In genomic region chr10:50551894-50552293, GRCh38 we compare ENCODE assay signal across 13 cellular contexts.
"Had no signal": no experiment of that assay in that cellular context is flagged by ENCODE, and none has a peak within 500 bp of the region (broad histone marks: within the 10 kb centered on the region; RNA-seq: fewer than 3 reads in every experiment).

No MANE protein-coding gene starts in this region.

- H3K27me3 Mint-ChIP-seq: activated CD4-positive, alpha-beta memory T cell treated with anti-CD3 and anti-CD28 coated beads for 36 hours; activated naive CD8-positive, alpha-beta T cell; naive thymus-derived CD8-positive, alpha-beta T cell; progenitor cell of endocrine pancreas; stimulated activated naive CD8-positive, alpha-beta T cell treated with anti-CD3 and anti-CD28 coated beads, Interleukin-15, Interleukin-2, amounts not matched to agents 100 ng/mL and 50 ng/mL, for 24 hours had no signal

- H3K36me3 ChIP-seq: thyroid gland had no signal

- ATAC-seq: activated T-cell treated with anti-CD3 and anti-CD28 coated beads, Interleukin-2, amount 50 U/mL, for 4 hours; naive thymus-derived CD8-positive, alpha-beta T cell had no signal

- H3K4me3 Mint-ChIP-seq: activated CD4-positive, alpha-beta memory T cell treated with anti-CD3 and anti-CD28 coated beads for 36 hours; activated naive CD8-positive, alpha-beta T cell; activated T-cell treated with anti-CD3 and anti-CD28 coated beads, Interleukin-2, amount 50 U/mL, for 4 hours; naive thymus-derived CD8-positive, alpha-beta T cell; stimulated activated naive CD8-positive, alpha-beta T cell treated with anti-CD3 and anti-CD28 coated beads, Interleukin-15, Interleukin-2, amounts not matched to agents 100 ng/mL and 50 ng/mL, for 24 hours had no signal

- DNase-seq: activated CD4-positive, alpha-beta memory T cell treated with anti-CD3 and anti-CD28 coated beads for 36 hours; activated effector memory CD4-positive, alpha-beta T cell treated with anti-CD3 and anti-CD28 coated beads, Interleukin-2, amount 50 U/mL, for 16 hours; activated T-cell treated with anti-CD3 and anti-CD28 coated beads, Interleukin-2, amount 50 U/mL, for 4 hours; anterior cingulate cortex; naive thymus-derived CD8-positive, alpha-beta T cell; stimulated activated CD4-positive, alpha-beta T cell treated with anti-CD3 and anti-CD28 coated beads, Interleukin-15, amount 100 ng/mL, for 24 hours; stimulated activated CD4-positive, alpha-beta T cell treated with anti-CD3 and anti-CD28 coated beads, Interleukin-4, amount 100 ng/mL, for 24 hours; T1000; thyroid gland had no signal

- H3K27ac Mint-ChIP-seq: activated CD4-positive, alpha-beta memory T cell treated with anti-CD3 and anti-CD28 coated beads for 36 hours; activated naive CD8-positive, alpha-beta T cell; progenitor cell of endocrine pancreas; stimulated activated naive CD8-positive, alpha-beta T cell treated with anti-CD3 and anti-CD28 coated beads, Interleukin-15, Interleukin-2, amounts not matched to agents 100 ng/mL and 50 ng/mL, for 24 hours had no signal

- H3K4me3 ChIP-seq: lung, thyroid gland had no signal

- H3K9me3 ChIP-seq: thyroid gland had no signal

- H3K27me3 ChIP-seq: thyroid gland had no signal

- H3K27ac ChIP-seq: thyroid gland had no signal
